Comparison of ENCODE assay signal across 1 cellular context in the genomic region with DNA sequence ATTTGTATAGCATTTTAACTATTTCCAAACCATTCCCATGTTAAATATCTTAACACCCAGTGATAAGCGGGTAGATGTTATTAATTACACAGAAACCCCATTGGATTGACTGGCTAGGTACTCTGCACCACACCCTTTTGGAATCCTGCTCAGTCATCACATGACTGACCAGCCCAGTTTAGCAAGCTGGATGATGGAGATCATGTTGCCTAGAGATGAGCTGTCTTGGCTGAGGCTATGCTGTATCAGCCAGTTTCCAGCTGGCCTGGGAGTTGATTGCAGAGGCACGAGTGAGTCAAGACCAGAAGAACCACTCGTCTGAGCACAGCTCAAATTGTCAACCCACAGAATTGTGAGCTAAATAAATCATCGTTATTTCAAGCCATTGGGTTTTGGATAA.
TF ChIP-seq lines count a peak whose summit lies in the region.

No MANE protein-coding gene starts in this region.

TF ChIP-seq in K562, 482 proteins besides CTCF, POLR2A, EP300 and RAD21 (continued from another document and continues in another):
- TF ChIP-seq, protein P1, sequence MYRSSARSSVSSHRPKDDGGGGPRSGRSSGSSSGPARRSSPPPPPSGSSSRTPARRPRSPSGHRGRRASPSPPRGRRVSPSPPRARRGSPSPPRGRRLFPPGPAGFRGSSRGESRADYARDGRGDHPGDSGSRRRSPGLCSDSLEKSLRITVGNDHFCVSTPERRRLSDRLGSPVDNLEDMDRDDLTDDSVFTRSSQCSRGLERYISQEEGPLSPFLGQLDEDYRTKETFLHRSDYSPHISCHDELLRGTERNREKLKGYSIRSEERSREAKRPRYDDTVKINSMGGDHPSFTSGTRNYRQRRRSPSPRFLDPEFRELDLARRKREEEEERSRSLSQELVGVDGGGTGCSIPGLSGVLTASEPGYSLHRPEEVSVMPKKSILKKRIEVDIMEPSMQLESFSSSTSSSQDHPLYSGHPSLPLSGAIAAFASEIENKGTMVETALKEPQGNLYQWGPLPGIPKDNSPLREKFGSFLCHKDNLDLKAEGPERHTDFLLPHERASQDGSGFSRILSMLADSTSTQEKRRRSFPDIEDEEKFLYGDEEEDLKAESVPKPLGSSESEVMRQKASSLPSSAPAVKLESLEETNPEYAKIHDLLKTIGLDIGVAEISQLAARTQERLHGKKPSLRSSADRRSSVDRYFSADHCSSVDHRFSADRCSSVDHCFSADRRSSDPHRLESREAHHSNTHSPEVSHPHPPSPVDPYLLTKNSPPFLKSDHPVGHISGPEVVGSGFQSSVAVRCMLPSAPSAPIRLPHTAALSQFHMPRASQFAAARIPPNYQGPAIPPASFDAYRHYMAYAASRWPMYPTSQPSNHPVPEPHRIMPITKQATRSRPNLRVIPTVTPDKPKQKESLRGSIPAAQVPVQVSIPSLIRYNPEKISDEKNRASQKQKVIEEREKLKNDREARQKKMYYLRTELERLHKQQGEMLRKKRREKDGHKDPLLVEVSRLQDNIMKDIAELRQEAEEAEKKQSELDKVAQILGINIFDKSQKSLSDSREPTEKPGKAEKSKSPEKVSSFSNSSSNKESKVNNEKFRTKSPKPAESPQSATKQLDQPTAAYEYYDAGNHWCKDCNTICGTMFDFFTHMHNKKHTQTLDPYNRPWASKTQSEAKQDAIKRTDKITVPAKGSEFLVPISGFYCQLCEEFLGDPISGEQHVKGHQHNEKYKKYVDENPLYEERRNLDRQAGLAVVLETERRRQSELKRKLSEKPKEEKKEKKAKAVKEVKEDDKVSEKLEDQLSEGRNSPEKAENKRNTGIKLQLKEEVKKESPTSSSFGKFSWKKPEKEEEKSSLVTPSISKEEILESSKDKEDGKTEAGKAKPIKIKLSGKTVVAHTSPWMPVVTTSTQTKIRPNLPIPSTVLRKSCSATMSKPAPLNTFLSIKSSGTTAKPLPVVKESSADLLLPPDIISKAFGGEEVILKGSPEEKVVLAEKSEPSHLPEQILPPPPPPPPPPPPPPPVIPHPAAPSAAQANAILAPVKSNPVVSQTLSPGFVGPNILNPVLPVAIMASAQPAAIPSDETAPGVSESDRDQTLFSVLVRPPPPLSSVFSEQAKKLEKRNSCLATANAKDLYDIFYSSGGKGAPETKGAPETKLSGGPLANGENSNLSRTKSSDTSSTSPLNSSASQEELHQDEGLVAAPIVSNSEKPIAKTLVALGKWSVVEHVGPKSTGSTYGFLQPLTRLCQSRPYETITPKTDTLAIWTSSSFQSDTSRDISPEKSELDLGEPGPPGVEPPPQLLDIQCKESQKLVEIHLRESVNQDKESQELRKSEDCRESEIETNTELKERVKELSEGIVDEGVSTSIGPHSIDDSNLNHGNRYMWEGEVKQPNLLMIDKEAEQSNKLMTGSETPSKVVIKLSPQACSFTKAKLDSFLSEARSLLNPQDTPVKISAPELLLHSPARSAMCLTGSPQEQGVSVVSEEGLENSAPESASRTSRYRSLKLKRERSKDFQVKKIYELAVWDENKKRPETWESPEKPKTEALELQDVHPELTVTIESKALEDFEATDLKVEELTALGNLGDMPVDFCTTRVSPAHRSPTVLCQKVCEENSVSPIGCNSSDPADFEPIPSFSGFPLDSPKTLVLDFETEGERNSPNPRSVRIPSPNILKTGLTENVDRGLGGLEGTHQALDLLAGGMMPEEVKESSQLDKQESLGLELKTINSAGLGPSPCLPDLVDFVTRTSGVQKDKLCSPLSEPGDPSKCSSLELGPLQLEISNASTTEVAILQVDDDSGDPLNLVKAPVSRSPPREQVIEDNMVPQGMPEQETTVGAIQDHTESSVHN (IDR thresholded peaks at IDR 0.05; ENCODE audit: borderline replicate concordance in 1 of 2, low read depth in 1 of 2) = no peak
- TF ChIP-seq, protein P2, sequence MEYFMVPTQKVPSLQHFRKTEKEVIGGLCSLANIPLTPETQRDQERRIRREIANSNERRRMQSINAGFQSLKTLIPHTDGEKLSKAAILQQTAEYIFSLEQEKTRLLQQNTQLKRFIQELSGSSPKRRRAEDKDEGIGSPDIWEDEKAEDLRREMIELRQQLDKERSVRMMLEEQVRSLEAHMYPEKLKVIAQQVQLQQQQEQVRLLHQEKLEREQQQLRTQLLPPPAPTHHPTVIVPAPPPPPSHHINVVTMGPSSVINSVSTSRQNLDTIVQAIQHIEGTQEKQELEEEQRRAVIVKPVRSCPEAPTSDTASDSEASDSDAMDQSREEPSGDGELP (CRISPR knock-in tag; IDR thresholded peaks at IDR 0.05; ENCODE audit: borderline replicate concordance) = peak; percentile 52; the same call in 1 of the 2 replicates
- TF ChIP-seq, protein P3, sequence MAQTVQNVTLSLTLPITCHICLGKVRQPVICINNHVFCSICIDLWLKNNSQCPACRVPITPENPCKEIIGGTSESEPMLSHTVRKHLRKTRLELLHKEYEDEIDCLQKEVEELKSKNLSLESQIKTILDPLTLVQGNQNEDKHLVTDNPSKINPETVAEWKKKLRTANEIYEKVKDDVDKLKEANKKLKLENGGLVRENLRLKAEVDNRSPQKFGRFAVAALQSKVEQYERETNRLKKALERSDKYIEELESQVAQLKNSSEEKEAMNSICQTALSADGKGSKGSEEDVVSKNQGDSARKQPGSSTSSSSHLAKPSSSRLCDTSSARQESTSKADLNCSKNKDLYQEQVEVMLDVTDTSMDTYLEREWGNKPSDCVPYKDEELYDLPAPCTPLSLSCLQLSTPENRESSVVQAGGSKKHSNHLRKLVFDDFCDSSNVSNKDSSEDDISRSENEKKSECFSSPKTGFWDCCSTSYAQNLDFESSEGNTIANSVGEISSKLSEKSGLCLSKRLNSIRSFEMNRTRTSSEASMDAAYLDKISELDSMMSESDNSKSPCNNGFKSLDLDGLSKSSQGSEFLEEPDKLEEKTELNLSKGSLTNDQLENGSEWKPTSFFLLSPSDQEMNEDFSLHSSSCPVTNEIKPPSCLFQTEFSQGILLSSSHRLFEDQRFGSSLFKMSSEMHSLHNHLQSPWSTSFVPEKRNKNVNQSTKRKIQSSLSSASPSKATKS (CRISPR knock-in tag; IDR thresholded peaks at IDR 0.05) = no peak
- TF ChIP-seq ETV6 (IDR thresholded peaks at IDR 0.05; ENCODE audit: borderline replicate concordance in 1 of 2, low read depth in 2 of 2, low read length in 1 of 2) (no peak), ETV6 (CRISPR knock-in tag; IDR thresholded peaks at IDR 0.05; ENCODE audit: borderline replicate concordance) (no peak), GABPA (tag; conservative IDR thresholded peaks at IDR 0.05; ENCODE audit: low read depth) (no peak), RBFOX2 (IDR thresholded peaks at IDR 0.05; ENCODE audit: low read depth, low read length) (no peak), SP2 (IDR thresholded peaks at IDR 0.05; ENCODE audit: extremely low read depth, low read depth, low read length, poor library complexity, severe bottlenecking) (no peak), ZNF143 (CRISPR knock-in tag; IDR thresholded peaks at IDR 0.05) (no peak), CAMTA2 (CRISPR knock-in tag; conservative IDR thresholded peaks at IDR 0.05) (no peak), WHSC1 (IDR thresholded peaks at IDR 0.05; ENCODE audit: low read length) (no peak), TAL1 (IDR thresholded peaks at IDR 0.05) (no peak), ELF2 (CRISPR knock-in tag; IDR thresholded peaks at IDR 0.05) (no peak), CBX5 (IDR thresholded peaks at IDR 0.05; ENCODE audit: borderline replicate concordance, low read depth) (no peak), TOE1 (IDR thresholded peaks at IDR 0.05; ENCODE audit: borderline replicate concordance) (0 out of 2 replicates have a peak, but pooled peaks have one; percentile 23), TOE1 (CRISPR knock-in tag; IDR thresholded peaks at IDR 0.05; ENCODE audit: borderline replicate concordance, low read depth) (no peak), ZNF766 (CRISPR knock-in tag; conservative IDR thresholded peaks at IDR 0.05) (no peak), RNF2 (IDR thresholded peaks at IDR 0.05) (no peak), NFYB (IDR thresholded peaks at IDR 0.05; ENCODE audit: extremely low read depth, insufficient read length) (no peak), DACH1 (IDR thresholded peaks at IDR 0.05; ENCODE audit: partially characterized antibody) (no peak), ZFPM2 (CRISPR knock-in tag; IDR thresholded peaks at IDR 0.05) (no peak), HDAC8 (tag; IDR thresholded peaks at IDR 0.05) (no peak), RFX1 (IDR thresholded peaks at IDR 0.05) (peak; percentile 64)
- TF ChIP-seq, protein P4, sequence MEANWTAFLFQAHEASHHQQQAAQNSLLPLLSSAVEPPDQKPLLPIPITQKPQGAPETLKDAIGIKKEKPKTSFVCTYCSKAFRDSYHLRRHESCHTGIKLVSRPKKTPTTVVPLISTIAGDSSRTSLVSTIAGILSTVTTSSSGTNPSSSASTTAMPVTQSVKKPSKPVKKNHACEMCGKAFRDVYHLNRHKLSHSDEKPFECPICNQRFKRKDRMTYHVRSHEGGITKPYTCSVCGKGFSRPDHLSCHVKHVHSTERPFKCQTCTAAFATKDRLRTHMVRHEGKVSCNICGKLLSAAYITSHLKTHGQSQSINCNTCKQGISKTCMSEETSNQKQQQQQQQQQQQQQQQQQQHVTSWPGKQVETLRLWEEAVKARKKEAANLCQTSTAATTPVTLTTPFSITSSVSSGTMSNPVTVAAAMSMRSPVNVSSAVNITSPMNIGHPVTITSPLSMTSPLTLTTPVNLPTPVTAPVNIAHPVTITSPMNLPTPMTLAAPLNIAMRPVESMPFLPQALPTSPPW (CRISPR knock-in tag; IDR thresholded peaks at IDR 0.05) = no peak
- TF ChIP-seq, protein P5, sequence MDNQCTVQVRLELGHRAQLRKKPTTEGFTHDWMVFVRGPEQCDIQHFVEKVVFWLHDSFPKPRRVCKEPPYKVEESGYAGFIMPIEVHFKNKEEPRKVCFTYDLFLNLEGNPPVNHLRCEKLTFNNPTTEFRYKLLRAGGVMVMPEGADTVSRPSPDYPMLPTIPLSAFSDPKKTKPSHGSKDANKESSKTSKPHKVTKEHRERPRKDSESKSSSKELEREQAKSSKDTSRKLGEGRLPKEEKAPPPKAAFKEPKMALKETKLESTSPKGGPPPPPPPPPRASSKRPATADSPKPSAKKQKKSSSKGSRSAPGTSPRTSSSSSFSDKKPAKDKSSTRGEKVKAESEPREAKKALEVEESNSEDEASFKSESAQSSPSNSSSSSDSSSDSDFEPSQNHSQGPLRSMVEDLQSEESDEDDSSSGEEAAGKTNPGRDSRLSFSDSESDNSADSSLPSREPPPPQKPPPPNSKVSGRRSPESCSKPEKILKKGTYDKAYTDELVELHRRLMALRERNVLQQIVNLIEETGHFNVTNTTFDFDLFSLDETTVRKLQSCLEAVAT (IDR thresholded peaks at IDR 0.05) = 0 out of 4 replicates have a peak, but pooled peaks of 1 of the 2 experiments have one; percentile 23
- TF ChIP-seq, protein P6, sequence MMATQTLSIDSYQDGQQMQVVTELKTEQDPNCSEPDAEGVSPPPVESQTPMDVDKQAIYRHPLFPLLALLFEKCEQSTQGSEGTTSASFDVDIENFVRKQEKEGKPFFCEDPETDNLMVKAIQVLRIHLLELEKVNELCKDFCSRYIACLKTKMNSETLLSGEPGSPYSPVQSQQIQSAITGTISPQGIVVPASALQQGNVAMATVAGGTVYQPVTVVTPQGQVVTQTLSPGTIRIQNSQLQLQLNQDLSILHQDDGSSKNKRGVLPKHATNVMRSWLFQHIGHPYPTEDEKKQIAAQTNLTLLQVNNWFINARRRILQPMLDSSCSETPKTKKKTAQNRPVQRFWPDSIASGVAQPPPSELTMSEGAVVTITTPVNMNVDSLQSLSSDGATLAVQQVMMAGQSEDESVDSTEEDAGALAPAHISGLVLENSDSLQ (IDR thresholded peaks at IDR 0.05) = 0 out of 2 replicates have a peak, but pooled peaks have one; percentile 15
- TF ChIP-seq, protein P7, sequence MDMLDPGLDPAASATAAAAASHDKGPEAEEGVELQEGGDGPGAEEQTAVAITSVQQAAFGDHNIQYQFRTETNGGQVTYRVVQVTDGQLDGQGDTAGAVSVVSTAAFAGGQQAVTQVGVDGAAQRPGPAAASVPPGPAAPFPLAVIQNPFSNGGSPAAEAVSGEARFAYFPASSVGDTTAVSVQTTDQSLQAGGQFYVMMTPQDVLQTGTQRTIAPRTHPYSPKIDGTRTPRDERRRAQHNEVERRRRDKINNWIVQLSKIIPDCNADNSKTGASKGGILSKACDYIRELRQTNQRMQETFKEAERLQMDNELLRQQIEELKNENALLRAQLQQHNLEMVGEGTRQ (CRISPR knock-in tag; IDR thresholded peaks at IDR 0.05) = peak; percentile 45
- TF ChIP-seq, protein P8, sequence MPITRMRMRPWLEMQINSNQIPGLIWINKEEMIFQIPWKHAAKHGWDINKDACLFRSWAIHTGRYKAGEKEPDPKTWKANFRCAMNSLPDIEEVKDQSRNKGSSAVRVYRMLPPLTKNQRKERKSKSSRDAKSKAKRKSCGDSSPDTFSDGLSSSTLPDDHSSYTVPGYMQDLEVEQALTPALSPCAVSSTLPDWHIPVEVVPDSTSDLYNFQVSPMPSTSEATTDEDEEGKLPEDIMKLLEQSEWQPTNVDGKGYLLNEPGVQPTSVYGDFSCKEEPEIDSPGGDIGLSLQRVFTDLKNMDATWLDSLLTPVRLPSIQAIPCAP (CRISPR knock-in tag; IDR thresholded peaks at IDR 0.05; ENCODE audit: borderline replicate concordance) = no peak
- TF ChIP-seq, protein P9, sequence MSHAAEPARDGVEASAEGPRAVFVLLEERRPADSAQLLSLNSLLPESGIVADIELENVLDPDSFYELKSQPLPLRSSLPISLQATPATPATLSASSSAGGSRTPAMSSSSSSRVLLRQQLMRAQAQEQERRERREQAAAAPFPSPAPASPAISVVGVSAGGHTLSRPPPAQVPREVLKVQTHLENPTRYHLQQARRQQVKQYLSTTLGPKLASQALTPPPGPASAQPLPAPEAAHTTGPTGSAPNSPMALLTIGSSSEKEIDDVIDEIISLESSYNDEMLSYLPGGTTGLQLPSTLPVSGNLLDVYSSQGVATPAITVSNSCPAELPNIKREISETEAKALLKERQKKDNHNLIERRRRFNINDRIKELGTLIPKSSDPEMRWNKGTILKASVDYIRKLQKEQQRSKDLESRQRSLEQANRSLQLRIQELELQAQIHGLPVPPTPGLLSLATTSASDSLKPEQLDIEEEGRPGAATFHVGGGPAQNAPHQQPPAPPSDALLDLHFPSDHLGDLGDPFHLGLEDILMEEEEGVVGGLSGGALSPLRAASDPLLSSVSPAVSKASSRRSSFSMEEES (CRISPR knock-in tag; IDR thresholded peaks at IDR 0.05) = peak; percentile 87
- TF ChIP-seq, protein P10, sequence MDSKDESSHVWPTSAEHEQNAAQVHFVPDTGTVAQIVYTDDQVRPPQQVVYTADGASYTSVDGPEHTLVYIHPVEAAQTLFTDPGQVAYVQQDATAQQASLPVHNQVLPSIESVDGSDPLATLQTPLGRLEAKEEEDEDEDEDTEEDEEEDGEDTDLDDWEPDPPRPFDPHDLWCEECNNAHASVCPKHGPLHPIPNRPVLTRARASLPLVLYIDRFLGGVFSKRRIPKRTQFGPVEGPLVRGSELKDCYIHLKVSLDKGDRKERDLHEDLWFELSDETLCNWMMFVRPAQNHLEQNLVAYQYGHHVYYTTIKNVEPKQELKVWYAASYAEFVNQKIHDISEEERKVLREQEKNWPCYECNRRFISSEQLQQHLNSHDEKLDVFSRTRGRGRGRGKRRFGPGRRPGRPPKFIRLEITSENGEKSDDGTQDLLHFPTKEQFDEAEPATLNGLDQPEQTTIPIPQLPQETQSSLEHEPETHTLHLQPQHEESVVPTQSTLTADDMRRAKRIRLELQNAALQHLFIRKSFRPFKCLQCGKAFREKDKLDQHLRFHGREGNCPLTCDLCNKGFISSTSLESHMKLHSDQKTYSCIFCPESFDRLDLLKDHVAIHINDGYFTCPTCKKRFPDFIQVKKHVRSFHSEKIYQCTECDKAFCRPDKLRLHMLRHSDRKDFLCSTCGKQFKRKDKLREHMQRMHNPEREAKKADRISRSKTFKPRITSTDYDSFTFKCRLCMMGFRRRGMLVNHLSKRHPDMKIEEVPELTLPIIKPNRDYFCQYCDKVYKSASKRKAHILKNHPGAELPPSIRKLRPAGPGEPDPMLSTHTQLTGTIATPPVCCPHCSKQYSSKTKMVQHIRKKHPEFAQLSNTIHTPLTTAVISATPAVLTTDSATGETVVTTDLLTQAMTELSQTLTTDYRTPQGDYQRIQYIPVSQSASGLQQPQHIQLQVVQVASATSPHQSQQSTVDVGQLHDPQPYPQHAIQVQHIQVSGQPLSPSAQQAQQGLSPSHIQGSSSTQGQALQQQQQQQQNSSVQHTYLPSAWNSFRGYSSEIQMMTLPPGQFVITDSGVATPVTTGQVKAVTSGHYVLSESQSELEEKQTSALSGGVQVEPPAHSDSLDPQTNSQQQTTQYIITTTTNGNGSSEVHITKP (IDR thresholded peaks at IDR 0.05; ENCODE audit: partially characterized antibody) = no peak
